7 cellular contexts compared by ENCODE assay signal in the genomic region with DNA sequence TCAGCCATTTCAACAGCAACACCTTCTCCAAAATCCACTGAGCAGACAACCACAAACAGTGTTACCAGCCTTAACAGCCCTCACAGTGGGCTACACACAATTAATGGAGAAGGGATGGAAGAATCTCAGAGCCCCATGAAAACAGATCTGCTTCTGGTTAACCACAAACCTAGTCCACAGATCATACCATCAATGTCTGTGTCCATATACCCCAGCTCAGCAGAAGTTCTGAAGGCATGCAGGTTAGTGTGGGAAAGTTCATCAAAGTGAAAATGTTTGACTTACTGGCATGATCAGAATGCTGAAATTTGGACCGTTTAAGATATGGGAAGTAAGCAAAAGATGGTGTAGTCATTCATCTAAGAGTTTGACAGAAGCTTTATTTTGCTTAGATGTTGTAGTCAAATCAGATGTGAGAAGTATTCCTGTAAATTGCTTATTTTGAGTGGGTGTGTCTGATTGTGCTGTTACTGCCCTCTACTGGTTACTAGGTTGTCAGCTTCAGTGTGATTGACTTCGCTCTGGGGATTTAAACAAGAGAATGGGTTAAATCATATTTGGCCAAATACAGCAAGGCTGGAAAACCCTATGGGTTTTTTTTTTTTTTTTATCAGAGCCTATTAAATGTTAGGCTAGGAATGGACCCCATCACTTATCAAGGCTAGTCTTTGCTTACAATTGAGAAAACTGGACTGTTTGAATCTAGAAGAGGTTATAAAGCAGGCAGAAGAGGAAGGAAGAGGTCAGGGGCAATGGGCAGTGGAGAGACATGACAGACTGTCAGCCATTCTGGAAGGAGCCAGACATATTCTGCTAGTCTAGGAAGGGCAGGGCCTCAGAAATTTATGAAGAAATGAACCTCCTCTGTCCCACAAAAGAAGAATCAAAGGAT.
DNase-seq lines count a peak whose midpoint lies in the region; ATAC-seq and TF ChIP-seq lines count a peak whose summit lies in the region.

No MANE protein-coding gene starts in this region.

- H3K36me3 ChIP-seq in body of pancreas (replicated peaks in 1 of 2; ENCODE audit: insufficient read depth in 1 of 2, low read depth in 2 of 2) (no peaks in the 10 kb centered on the region), kidney epithelial cell (ENCODE audit: control insufficient read depth, insufficient read depth, low read length) (no peaks in the 10 kb centered on the region), tibial nerve (peaks cover 0 to 5% (median 0%) of the 10 kb centered on the region in 3 donors)

- DNase-seq in EH (ENCODE audit: low read depth) (peak; percentile 51), H4 (ENCODE audit: low spot score) (peak; percentile 49), NCI-H748 treated with DMSO at 0.1 percent for 48 hours (lab: John Stamatoyannopoulos, UW) (peak; percentile 16), body of pancreas (peak in 1 of 4 donors; percentile 17), kidney epithelial cell (ENCODE audit: low read depth) (peak; percentile 12), tibial nerve (ENCODE audit: low spot score in 2 of 2) (peak in 1 of 2 donors; percentile 8)

- 10 to 29% methylated on average over 2 of the region's 2 CpGs for WGBS in body of pancreas, 2 donors
- 18 to 36% methylated on average over 2 of the region's 2 CpGs for WGBS in tibial nerve, 2 donors

- ATAC-seq in body of pancreas (no peak), GM21723 (IDR thresholded peaks at IDR 0.05; ENCODE audit: unreplicated experiment) (no peak)

- TF ChIP-seq CTCF in body of pancreas (IDR thresholded peaks at IDR 0.05) (peak; percentile 30 to 68 (median 52)), kidney epithelial cell (IDR thresholded peaks at IDR 0.05; ENCODE audit: insufficient read depth, low read length, poor library complexity, severe bottlenecking) (peak; percentile 73), tibial nerve (IDR thresholded peaks at IDR 0.05) (peak in 4 of 5 experiments; percentile 37 to 60 (median 56))

- no peaks in the 10 kb centered on the region for H3K27me3 ChIP-seq in body of pancreas
- H3K27me3 ChIP-seq in kidney epithelial cell (ENCODE audit: control insufficient read depth, insufficient read depth, low read length), result no peaks in the 10 kb centered on the region
- no peaks in the 10 kb centered on the region for H3K27me3 ChIP-seq in tibial nerve

- no peak for TF ChIP-seq POLR2A in body of pancreas (IDR thresholded peaks at IDR 0.05)
- TF ChIP-seq POLR2A in tibial nerve (IDR thresholded peaks at IDR 0.05), result no peak

- intact Hi-C loops in body of pancreas (cut with DNase I), result no loop called here

- H3K9me3 ChIP-seq in body of pancreas, result no peaks in the 10 kb centered on the region
- no peaks in the 10 kb centered on the region for H3K9me3 ChIP-seq in tibial nerve

- H3K4me1 ChIP-seq in body of pancreas, result no peaks in the 10 kb centered on the region
- H3K4me1 ChIP-seq in tibial nerve, result no peaks in the 10 kb centered on the region

- no peak for TF ChIP-seq EP300 in tibial nerve (IDR thresholded peaks at IDR 0.05)

- H3K27ac ChIP-seq in body of pancreas (no peak overlapping the region), tibial nerve (peak overlapping the region in 1 of 4 donors; percentile 3)

- H3K4me3 ChIP-seq in body of pancreas (no peak overlapping the region), kidney epithelial cell (ENCODE audit: low read depth, low read length) (no peak overlapping the region), tibial nerve (no peak overlapping the region)
